In genomic region chr17:61605692-61606091, GRCh38 we compare ENCODE assay signal across 37 cellular contexts. TPM values are rescaled to one million over a fixed set of nuclear protein-coding genes. Genes with fewer than 3 reads are reported as not detected.
"Had no signal": no experiment of that assay in that cellular context is flagged by ENCODE, and none has a peak within 500 bp of the region (broad histone marks: within the 10 kb centered on the region; RNA-seq: fewer than 3 reads in every experiment).

No MANE protein-coding gene starts in this region.

- H3K36me3 ChIP-seq: MG63 had no signal

- H3K4me3 ChIP-seq: MG63 had no signal

- H3K9ac ChIP-seq: KMS-11 had no signal

- H3K27me3 ChIP-seq: MG63 had no signal

- DNase-seq: Kasumi-1, MG63, MM.1S, MV-4-11, NCI-H1048, NCI-H1092, NCI-H1092 treated with DMSO at 0.1 percent for 48 hours, NCI-H1105, NCI-H1105 treated with DMSO at 0.1 percent for 48 hours, NCI-H1417, NCI-H1417 treated with DMSO at 0.1 percent for 48 hours, NCI-H1436, NCI-H1436 treated with DMSO at 0.1 percent for 48 hours, NCI-H146, NCI-H1694, NCI-H1694 treated with DMSO at 0.1 percent for 48 hours, NCI-H187, NCI-H187 treated with DMSO at 0.1 percent for 48 hours, NCI-H1930, NCI-H2029, NCI-H2029 treated with DMSO at 0.1 percent for 48 hours, NCI-H2081, NCI-H2081 treated with DMSO at 0.1 percent for 48 hours, NCI-H2107, NCI-H2171, NCI-H2171 treated with DMSO at 0.1 percent for 48 hours, NCI-H2227 treated with DMSO at 0.1 percent for 48 hours, NCI-H226, NCI-H345, NCI-H446, NCI-H446 treated with DMSO at 0.1 percent for 48 hours, NCI-H510A had no signal

- H3K9me3 ChIP-seq: MG63 had no signal

- H3K4me2 ChIP-seq: KMS-11 had no signal

- H3K27ac ChIP-seq: KMS-11 had no signal

RNA-seq across cellular contexts. Expression of gene NACA2, which starts 14.7 kb away (rescaled TPM):
- total RNA-seq: LHCN-M2, M059J, MCF 10A, NCI-H460 had no signal
